In genomic region chr6:25173232-25173631, GRCh38 we compare ENCODE assay signal across 16 cellular contexts.
DNase-seq lines count a peak whose midpoint lies in the region; ATAC-seq and TF ChIP-seq lines count a peak whose summit lies in the region.
"Had no signal": no experiment of that assay in that cellular context is flagged by ENCODE, and none has a peak within 500 bp of the region (broad histone marks: within the 10 kb centered on the region; RNA-seq: fewer than 3 reads in every experiment).

No MANE protein-coding gene starts in this region.

- DNase-seq in NCI-H1105 treated with DMSO at 0.1 percent for 48 hours (lab: John Stamatoyannopoulos, UW): peak; percentile 7
- no peak for DNase-seq in NCI-H1105 (lab: John Stamatoyannopoulos, UW)
- no peak for DNase-seq in SK-N-MC (ENCODE audit: low read depth, low spot score)
- DNase-seq in fibroblast of peridontal ligament (ENCODE audit: extremely low read depth): peak; percentile 38
- DNase-seq in thoracic aorta (ENCODE audit: low spot score): no peak
- DNase-seq in OCI-M1 (lab: John Stamatoyannopoulos, UW): no peak
- no peak for DNase-seq in omental fat pad (ENCODE audit: low spot score)
- DNase-seq: 8988T; activated CD4-positive, alpha-beta T cell treated with anti-CD3 and anti-CD28 coated beads, Interleukin-2, amount 10 ng/mL, durations not matched to agents 7 days and 5 days; activated T-cell treated with anti-CD3 and anti-CD28 coated beads, Interleukin-2, amount 50 U/mL, for 48 hours; CD8-positive, alpha-beta T cell; gastrocnemius medialis; H9; MM.1S; stimulated activated naive CD4-positive, alpha-beta T cell had no signal

- no peaks in the 10 kb centered on the region for H3K27me3 ChIP-seq in thoracic aorta (replicated peaks; ENCODE audit: insufficient read depth)
- H3K27me3 ChIP-seq: gastrocnemius medialis had no signal

- H3K9me3 ChIP-seq in SK-N-MC (ENCODE audit: low read depth, low read length): no peaks in the 10 kb centered on the region
- H3K9me3 ChIP-seq in thoracic aorta: no peaks in the 10 kb centered on the region
- H3K9me3 ChIP-seq: gastrocnemius medialis had no signal

- peaks cover 25 to 55% of the 10 kb centered on the region in 2 donors for H3K4me1 ChIP-seq in thoracic aorta (ENCODE audit: control insufficient read depth in 1 of 2, low read depth in 2 of 2)
- H3K4me1 ChIP-seq: gastrocnemius medialis had no signal

- H3K27ac ChIP-seq in SK-N-MC (peak overlapping the region; percentile 79), thoracic aorta (peak overlapping the region; percentile 36 to 92)
- H3K27ac ChIP-seq: gastrocnemius medialis had no signal

- no peak overlapping the region for H3K9ac ChIP-seq in SK-N-MC (ENCODE audit: insufficient read length)

- TF ChIP-seq CTCF in thoracic aorta (IDR thresholded peaks at IDR 0.05) (no peak), omental fat pad (IDR thresholded peaks at IDR 0.05) (no peak)

- H3K36me3 ChIP-seq in SK-N-MC (ENCODE audit: insufficient read depth, low read length) (no peaks in the 10 kb centered on the region), thoracic aorta (no peaks in the 10 kb centered on the region)
- H3K36me3 ChIP-seq: gastrocnemius medialis had no signal

- ATAC-seq in thoracic aorta (ENCODE audit: insufficient number of reproducible peaks, low FRiP score, low read depth): no peak
- no peak for ATAC-seq in omental fat pad (ENCODE audit: low FRiP score)
- no peak for ATAC-seq in HG03196 (IDR thresholded peaks at IDR 0.05; ENCODE audit: unreplicated experiment)
- ATAC-seq: CD8-positive, alpha-beta T cell; gastrocnemius medialis had no signal

- H3K4me3 ChIP-seq in SK-N-MC: no peak overlapping the region
- H3K4me3 ChIP-seq in thoracic aorta: no peak overlapping the region
- H3K4me3 ChIP-seq: gastrocnemius medialis had no signal

Comparison
In these comparisons a context has a peak if more than half of its experiments do, and no peak if none do; other contexts are left out.
1. DNase-seq: peak in NCI-H1105 treated with DMSO at 0.1 percent for 48 hours (single experiment) and fibroblast of peridontal ligament (single experiment); none in NCI-H1105 (single experiment), SK-N-MC (single experiment), thoracic aorta (single experiment), OCI-M1 (single experiment) and omental fat pad (single experiment).